In genomic region chr1:200015811-200016210, GRCh38 we compare ENCODE assay signal across 28 cellular contexts. TPM values are rescaled to one million over a fixed set of nuclear protein-coding genes. Genes with fewer than 3 reads are reported as not detected.
"Had no signal": no experiment of that assay in that cellular context is flagged by ENCODE, and none has a peak within 500 bp of the region (broad histone marks: within the 10 kb centered on the region; RNA-seq: fewer than 3 reads in every experiment).

No MANE protein-coding gene starts in this region.

- H3K4me1 ChIP-seq: adrenal gland, ascending aorta, esophagus muscularis mucosa, foreskin keratinocyte, gastrocnemius medialis, heart left ventricle had no signal

- H3K4me3 ChIP-seq: adrenal gland, ascending aorta, coronary artery, dorsolateral prefrontal cortex, esophagus muscularis mucosa, gastrocnemius medialis, heart left ventricle had no signal

- FAIRE-seq: bronchial epithelial cell had no signal

- H3K27ac ChIP-seq: adrenal gland, ascending aorta, brain microvascular endothelial cell, coronary artery, dorsolateral prefrontal cortex, esophagus muscularis mucosa, foreskin keratinocyte, gastrocnemius medialis, heart left ventricle had no signal

- H3K27me3 ChIP-seq: ascending aorta, brain microvascular endothelial cell had no signal

- H3K36me3 ChIP-seq: adrenal gland, ascending aorta, brain microvascular endothelial cell, esophagus muscularis mucosa, gastrocnemius medialis, heart left ventricle had no signal

- ATAC-seq: activated CD8-positive, alpha-beta T cell treated with anti-CD3 and anti-CD28 coated beads for 36 hours; activated T-cell treated with anti-CD3 and anti-CD28 coated beads, Interleukin-2, amount 50 U/mL, for 4 hours; activated T-helper 17 cell treated with anti-CD3 and anti-CD28 coated beads, Interleukin-2, amount 50 U/mL, for 72 hours; foreskin keratinocyte; gastrocnemius medialis; heart left ventricle; WTC11 had no signal

- DNase-seq: activated CD4-positive, alpha-beta T cell treated with anti-CD3 and anti-CD28 coated beads for 48 hours; activated CD4-positive, alpha-beta T cell treated with anti-CD3 and anti-CD28 coated beads, Interleukin-2, amount 50 U/mL, for 1 hour; activated CD4-positive, alpha-beta T cell treated with anti-CD3 and anti-CD28 coated beads, Interleukin-2, amount 50 U/mL, for 48 hours; activated CD8-positive, alpha-beta memory T cell treated with anti-CD3 and anti-CD28 coated beads for 24 hours; activated CD8-positive, alpha-beta T cell treated with anti-CD3 and anti-CD28 coated beads for 36 hours; activated effector memory CD4-positive, alpha-beta T cell treated with Interleukin-2 at 50 U/mL for 16 hours; activated gamma-delta T cell treated with Interleukin-2 at 50 U/mL for 16 hours; activated naive CD4-positive, alpha-beta T cell treated with anti-CD3 and anti-CD28 coated beads, Interleukin-2, amount 50 U/mL, for 16 hours; activated naive CD4-positive, alpha-beta T cell treated with Interleukin-2 at 50 U/mL for 16 hours; activated T-cell treated with anti-CD3 and anti-CD28 coated beads, Interleukin-2, amount 50 U/mL, for 4 hours; adrenal gland; brain microvascular endothelial cell; dorsolateral prefrontal cortex; effector memory CD4-positive, alpha-beta T cell; endodermal cell; erythroblast; foreskin keratinocyte; gastrocnemius medialis; glutamatergic neuron; heart left ventricle; T-helper 2 cell had no signal

- H3K9me3 ChIP-seq: adrenal gland, ascending aorta, esophagus muscularis mucosa, gastrocnemius medialis, heart left ventricle had no signal

RNA-seq across cellular contexts. Expression of gene NR5A2, which starts 11.7 kb away (rescaled TPM):
- total RNA-seq: activated CD8-positive, alpha-beta T cell treated with anti-CD3 and anti-CD28 coated beads for 36 hours; bronchial epithelial cell; fibroblast of lung had no signal
- polyA plus RNA-seq: foreskin keratinocyte had no signal
